Comparison of ENCODE assay signal across 17 cellular contexts in genomic region chr4:85005865-85006377, GRCh38. TPM values are rescaled to one million over a fixed set of nuclear protein-coding genes. Genes with fewer than 3 reads are reported as not detected.
DNase-seq lines count a peak whose midpoint lies in the region; ATAC-seq and TF ChIP-seq lines count a peak whose summit lies in the region.
"Had no signal": no experiment of that assay in that cellular context is flagged by ENCODE, and none has a peak within 500 bp of the region (broad histone marks: within the 10 kb centered on the region; RNA-seq: fewer than 3 reads in every experiment).

No MANE protein-coding gene starts in this region.

- no peak overlapping the region for H3K9ac ChIP-seq in adipocyte (ENCODE audit: low read length)
- H3K9ac ChIP-seq: BLaER1 had no signal

- H3K27ac ChIP-seq in AG04450 (ENCODE audit: low read depth, low read length) (no peak overlapping the region), testis (no peak overlapping the region)
- H3K27ac ChIP-seq: BLaER1, thyroid gland had no signal

- peaks cover 5% of the 10 kb centered on the region for H3K36me3 Mint-ChIP-seq in nephron progenitor cell (ENCODE audit: low read depth)

- peaks cover 20% of the 10 kb centered on the region for H3K4me1 ChIP-seq in adipocyte (ENCODE audit: control insufficient read depth, insufficient read depth, low read length)
- no peaks in the 10 kb centered on the region for H3K4me1 ChIP-seq in testis
- H3K4me1 ChIP-seq: BLaER1, thyroid gland had no signal

- no peak for TF ChIP-seq POLR2A in testis (IDR thresholded peaks at IDR 0.05)

- H3K27ac Mint-ChIP-seq in nephron progenitor cell = no peak overlapping the region

- H3K27me3 ChIP-seq in AG04450 (ENCODE audit: control insufficient read depth, insufficient read depth, low read length) = no peaks in the 10 kb centered on the region
- H3K27me3 ChIP-seq in adipocyte (replicated peaks; ENCODE audit: control insufficient read depth, insufficient read depth, low read length) = no peaks in the 10 kb centered on the region
- no peaks in the 10 kb centered on the region for H3K27me3 ChIP-seq in testis
- H3K27me3 ChIP-seq: BLaER1, thyroid gland had no signal

- H3K4me1 Mint-ChIP-seq in nephron progenitor cell = no peaks in the 10 kb centered on the region

- H3K27me3 Mint-ChIP-seq in nephron progenitor cell (ENCODE audit: low read depth, poor library complexity) = no peaks in the 10 kb centered on the region

- TF ChIP-seq CTCF in AG04450 (IDR thresholded peaks at IDR 0.05; ENCODE audit: low read depth, low read length) (no peak), fibroblast of villous mesenchyme (IDR thresholded peaks at IDR 0.05; ENCODE audit: insufficient read depth, low read depth, low read length) (no peak), nephron progenitor cell (IDR thresholded peaks at IDR 0.05) (no peak), testis (IDR thresholded peaks at IDR 0.05) (no peak)

- H3K4me3 Mint-ChIP-seq in nephron progenitor cell = no peak overlapping the region

- DNase-seq in AG04450 (ENCODE audit: low read depth, low spot score) (peak; percentile 63), HPDE6-E6E7 (ENCODE audit: extremely low spot score) (peak; percentile 67), adipocyte (ENCODE audit: low read depth) (peak; percentile 57), fibroblast of villous mesenchyme (ENCODE audit: low read depth) (peak; percentile 85), nephron progenitor cell (no peak), testis (no peak)
- no peak for DNase-seq in activated CD4-positive, alpha-beta T cell treated with anti-CD3 and anti-CD28 coated beads for 48 hours
- DNase-seq: H7, hippocampal formation, Karpas-422, mucosa of descending colon, NCI-H2227 treated with DMSO at 0.1 percent for 48 hours, right cardiac atrium, RPMI8226, thyroid gland had no signal

- no peak for ATAC-seq in GM21786 (IDR thresholded peaks at IDR 0.05; ENCODE audit: unreplicated experiment)
- ATAC-seq: mucosa of descending colon, right cardiac atrium had no signal

- POLR2A ChIA-PET in AG04450 (lab: Yijun Ruan, JAX) = no interaction called here

- no peaks in the 10 kb centered on the region for H3K9me3 Mint-ChIP-seq in nephron progenitor cell

- 96 to 100% methylated on average over 2 of the region's 2 CpGs for WGBS in testis, 2 donors

- H3K4me3 ChIP-seq in AG04450 (ENCODE audit: low read depth, low read length) = no peak overlapping the region
- H3K4me3 ChIP-seq in adipocyte (ENCODE audit: low read length) = peak overlapping the region; percentile 47
- H3K4me3 ChIP-seq in fibroblast of villous mesenchyme (ENCODE audit: low read depth, low read length) = no peak overlapping the region
- H3K4me3 ChIP-seq in testis = no peak overlapping the region
- H3K4me3 ChIP-seq: BLaER1, mucosa of descending colon, thyroid gland had no signal

- intact Hi-C loops in testis (cut with DNase I; ENCODE audit: low total_unique reads) = no loop called here

- no peaks in the 10 kb centered on the region for H3K9me3 ChIP-seq in AG04450 (ENCODE audit: control insufficient read depth, insufficient read depth, low read length)
- no peaks in the 10 kb centered on the region for H3K9me3 ChIP-seq in adipocyte (ENCODE audit: control insufficient read depth, low read length)
- H3K9me3 ChIP-seq in testis = no peaks in the 10 kb centered on the region
- H3K9me3 ChIP-seq: BLaER1, mucosa of descending colon, thyroid gland had no signal

- H3K36me3 ChIP-seq in adipocyte (ENCODE audit: control insufficient read depth, insufficient read depth, low read length, severe bottlenecking) = no peaks in the 10 kb centered on the region
- no peaks in the 10 kb centered on the region for H3K36me3 ChIP-seq in testis (ENCODE audit: low read depth, missing control alignments)
- H3K36me3 ChIP-seq: BLaER1, thyroid gland had no signal

- CTCF ChIA-PET in AG04450 (lab: Charles Lee) = interaction anchor here (1.1 kb wide), 2 partner anchors 78 to 478 kb away, joined by 3 read pairs; no protein-coding TSS in a partner anchor

RNA-seq across cellular contexts. Expression of gene WDFY3, which starts 39.4 kb away (rescaled TPM):
- polyA plus RNA-seq in AG04450 (2011; rRNA removed) = 30.6 and 31.5 TPM in 2 replicates
- polyA minus RNA-seq in AG04450 (2011; rRNA and poly(A)+ RNA removed) = 161 and 180 TPM in 2 replicates
- 75.7 and 98.0 TPM in 2 replicates for total RNA-seq in fibroblast of villous mesenchyme
- total RNA-seq in testis = 100 to 1,000 TPM; 126 to 168 TPM
- polyA plus RNA-seq in testis (ENCODE audit: insufficient read depth, low read depth, low replicate concordance) = 31.7 TPM

Comparison
In these comparisons a context has a peak if more than half of its experiments do, and no peak if none do; other contexts are left out.
1. DNase-seq: peak in AG04450 (single experiment), HPDE6-E6E7 (single experiment), adipocyte (single experiment) and fibroblast of villous mesenchyme (single experiment); none in nephron progenitor cell (single experiment), activated CD4-positive, alpha-beta T cell treated with anti-CD3 and anti-CD28 coated beads for 48 hours (single experiment) and testis (single experiment).